Comparison of ENCODE assay signal across 14 cellular contexts in genomic region chr16:86809458-86809955, GRCh38.
DNase-seq lines count a peak whose midpoint lies in the region; ATAC-seq and TF ChIP-seq lines count a peak whose summit lies in the region.
"Had no signal": no experiment of that assay in that cellular context is flagged by ENCODE, and none has a peak within 500 bp of the region (broad histone marks: within the 10 kb centered on the region; RNA-seq: fewer than 3 reads in every experiment).

No MANE protein-coding gene starts in this region.

- ATAC-seq in GM18519 (IDR thresholded peaks at IDR 0.05; ENCODE audit: low FRiP score, unreplicated experiment) (no peak), GM21423 (IDR thresholded peaks at IDR 0.05; ENCODE audit: unreplicated experiment) (no peak)
- ATAC-seq: activated naive CD4-positive, alpha-beta T cell treated with anti-CD3 and anti-CD28 coated beads, Interleukin-2, amount 50 U/mL, for 72 hours had no signal

- TF ChIP-seq CTCF in AG04450 (IDR thresholded peaks at IDR 0.05; ENCODE audit: low read depth, low read length) = peak; percentile 29
- peak; percentile 49 for TF ChIP-seq CTCF in brain microvascular endothelial cell (IDR thresholded peaks at IDR 0.05; ENCODE audit: low read depth, low read length, missing control alignments)

- no peak overlapping the region for H3K4me2 ChIP-seq in Karpas-422 (ENCODE audit: low read depth, low read length, poor library complexity, severe bottlenecking)
- H3K4me2 ChIP-seq: BLaER1 treated with 17β-estradiol and CSF1 and Interleukin-3, amounts not matched to agents 10 nM and 100 nM; hepatocyte had no signal

- CTCF ChIA-PET in AG04450 (lab: Charles Lee) = no interaction called here

- H3K36me3 ChIP-seq in brain microvascular endothelial cell (replicated peaks) (no peaks in the 10 kb centered on the region), Karpas-422 (ENCODE audit: insufficient read depth, low read length) (no peaks in the 10 kb centered on the region)
- H3K36me3 ChIP-seq: BLaER1 treated with 17β-estradiol and CSF1 and Interleukin-3, amounts not matched to agents 10 nM and 100 nM had no signal

- H3K9me3 ChIP-seq in AG04450 (ENCODE audit: control insufficient read depth, insufficient read depth, low read length) (peaks cover 8% of the 10 kb centered on the region), Karpas-422 (ENCODE audit: low read length) (no peaks in the 10 kb centered on the region)

- H3K9me2 ChIP-seq in Karpas-422 (replicated peaks; ENCODE audit: insufficient read depth, low read length) = no peaks in the 10 kb centered on the region

- no peaks in the 10 kb centered on the region for H4K20me1 ChIP-seq in Karpas-422 (ENCODE audit: insufficient read depth, low read depth, low read length)
- H4K20me1 ChIP-seq: BLaER1 treated with 17β-estradiol and CSF1 and Interleukin-3, amounts not matched to agents 10 nM and 100 nM had no signal

- H3K9ac ChIP-seq in Karpas-422 (ENCODE audit: low read length) = no peak overlapping the region
- H3K9ac ChIP-seq: BLaER1 treated with 17β-estradiol and CSF1 and Interleukin-3, amounts not matched to agents 10 nM and 100 nM had no signal

- H3K4me1 ChIP-seq in Karpas-422 (ENCODE audit: low read length) = no peaks in the 10 kb centered on the region
- H3K4me1 ChIP-seq: BLaER1 treated with 17β-estradiol and CSF1 and Interleukin-3, amounts not matched to agents 10 nM and 100 nM had no signal

- no peaks in the 10 kb centered on the region for H3K79me2 ChIP-seq in Karpas-422 (ENCODE audit: low read length)
- H3K79me2 ChIP-seq: hepatocyte had no signal

- H3K27ac ChIP-seq in AG04450 (ENCODE audit: low read depth, low read length) (no peak overlapping the region), brain microvascular endothelial cell (peak overlapping the region; percentile 44), Karpas-422 (ENCODE audit: low read length) (no peak overlapping the region)
- H3K27ac ChIP-seq: BLaER1 treated with 17β-estradiol and CSF1 and Interleukin-3, amounts not matched to agents 10 nM and 100 nM; hepatocyte had no signal

- H3K4me3 ChIP-seq in AG04450 (ENCODE audit: low read depth, low read length) (no peak overlapping the region), brain microvascular endothelial cell (ENCODE audit: low read depth, low read length) (no peak overlapping the region), Karpas-422 (ENCODE audit: low read length) (no peak overlapping the region)
- H3K4me3 ChIP-seq: BLaER1 treated with 17β-estradiol and CSF1 and Interleukin-3, amounts not matched to agents 10 nM and 100 nM; hepatocyte had no signal

- H3K27me3 ChIP-seq in AG04450 (ENCODE audit: control insufficient read depth, insufficient read depth, low read length) (peaks cover 2% of the 10 kb centered on the region), brain microvascular endothelial cell (replicated peaks) (no peaks in the 10 kb centered on the region), Karpas-422 (ENCODE audit: low read length) (no peaks in the 10 kb centered on the region)
- H3K27me3 ChIP-seq: BLaER1 treated with 17β-estradiol and CSF1 and Interleukin-3, amounts not matched to agents 10 nM and 100 nM had no signal

- in situ Hi-C loops in brain microvascular endothelial cell (cut with HindIII; ENCODE audit: low pct_ligation_motif_present, low sequenced_read_pairs) = no loop called here

- peak; percentile 55 for DNase-seq in AG04450 (ENCODE audit: low read depth, low spot score)
- peak; percentile 36 for DNase-seq in HS-5 (ENCODE audit: low read depth)
- DNase-seq in brain microvascular endothelial cell = peak; percentile 89
- DNase-seq in kidney glomerular epithelial cell (lab: John Stamatoyannopoulos, UW) = peak; percentile 95
- DNase-seq in Karpas-422 = no peak
- no peak for DNase-seq in dermis blood vessel endothelial cell
- DNase-seq: NCI-H446 treated with DMSO at 0.1 percent for 48 hours, occipital lobe, RPMI8226 had no signal

- POLR2A ChIA-PET in AG04450 (lab: Yijun Ruan, JAX) = interaction anchor here (0.7 kb wide), 1 partner anchor 233 kb away, joined by 3 read pairs; no protein-coding TSS in a partner anchor

- H2AFZ ChIP-seq in Karpas-422 (ENCODE audit: low read length) = no peak overlapping the region
- H2AFZ ChIP-seq: hepatocyte had no signal

Comparison
In these comparisons a context has a peak if more than half of its experiments do, and no peak if none do; other contexts are left out.
1. DNase-seq: peak in AG04450 (single experiment), HS-5 (single experiment), brain microvascular endothelial cell (single experiment) and kidney glomerular epithelial cell (single experiment); none in Karpas-422 (single experiment) and dermis blood vessel endothelial cell (single experiment).